ENCODE assay signal across 16 cellular contexts in genomic region chr5:154606675-154607321, GRCh38.
DNase-seq lines count a peak whose midpoint lies in the region; ATAC-seq and TF ChIP-seq lines count a peak whose summit lies in the region.
"Had no signal": no experiment of that assay in that cellular context is flagged by ENCODE, and none has a peak within 500 bp of the region (broad histone marks: within the 10 kb centered on the region; RNA-seq: fewer than 3 reads in every experiment).

No MANE protein-coding gene starts in this region.

- peak overlapping the region; percentile 81 for H4K8ac ChIP-seq in trophoblast cell (ENCODE audit: low read depth, low read length)

- no peak overlapping the region for H3K4me2 ChIP-seq in trophoblast cell (ENCODE audit: low read length)
- H3K4me2 ChIP-seq: BLaER1, GM23338 had no signal

- DNase-seq in cerebellar cortex (ENCODE audit: low spot score) (peak; percentile 16), left lung (no peak), trophoblast cell (peak; percentile 21 to 29), sciatic nerve (ENCODE audit: low spot score) (no peak), retina (no peak)
- DNase-seq: 8988T; CD4-positive, alpha-beta memory T cell; DMS153; DMS79; H9 had no signal

- H3K4ac ChIP-seq in trophoblast cell (ENCODE audit: low read depth, low read length), result peak overlapping the region; percentile 20

- peak overlapping the region; percentile 30 for H3K9ac ChIP-seq in HUES6 (ENCODE audit: low read length)
- peak overlapping the region; percentile 11 for H3K9ac ChIP-seq in trophoblast cell (ENCODE audit: low read length)
- H3K9ac ChIP-seq: BLaER1 had no signal

- peak overlapping the region; percentile 71 for H2BK12ac ChIP-seq in trophoblast cell (ENCODE audit: low read length)

- TF ChIP-seq CTCF in left lung (IDR thresholded peaks at IDR 0.05), result no peak

- H3K27ac ChIP-seq in HUES6 (ENCODE audit: low read depth, low read length) (peak overlapping the region; percentile 34; the same call in 1 of the 2 replicates), left lung (no peak overlapping the region), trophoblast cell (ENCODE audit: low read depth, low read length) (peak overlapping the region; percentile 97)
- H3K27ac ChIP-seq: BLaER1 had no signal

- H3K14ac ChIP-seq in trophoblast cell (ENCODE audit: low read length), result peak overlapping the region; percentile 54

- peaks cover 60% of the 10 kb centered on the region for H3K4me1 ChIP-seq in HUES6 (ENCODE audit: control insufficient read depth, insufficient read depth, low read length)
- peaks cover 13 to 15% of the 10 kb centered on the region in 2 donors for H3K4me1 ChIP-seq in left lung
- peaks cover 55 to 66% of the 10 kb centered on the region in 2 experiments for H3K4me1 ChIP-seq in trophoblast cell (ENCODE audit: control insufficient read depth in 1 of 2, insufficient read depth in 2 of 2, low read length in 2 of 2)

- H2AFZ ChIP-seq in trophoblast cell (ENCODE audit: insufficient read depth, low read length, poor library complexity), result peak overlapping the region; percentile 9
- H2AFZ ChIP-seq: GM23338 had no signal

- peak overlapping the region; percentile 90 for H4K91ac ChIP-seq in trophoblast cell (ENCODE audit: low read depth, low read length)

- no peaks in the 10 kb centered on the region for H3K36me3 ChIP-seq in HUES6 (ENCODE audit: control insufficient read depth, insufficient read depth, low read length)
- H3K36me3 ChIP-seq in left lung, result no peaks in the 10 kb centered on the region
- no peaks in the 10 kb centered on the region for H3K36me3 ChIP-seq in trophoblast cell (ENCODE audit: control insufficient read depth in 1 of 2, insufficient read depth in 2 of 2, low read length in 2 of 2)
- H3K36me3 ChIP-seq: BLaER1 had no signal

- H3K79me1 ChIP-seq in trophoblast cell (ENCODE audit: low read length), result peaks cover 77% of the 10 kb centered on the region

- peaks cover 41% of the 10 kb centered on the region for H3K27me3 ChIP-seq in HUES6 (ENCODE audit: control insufficient read depth, insufficient read depth, low read length)
- H3K27me3 ChIP-seq in left lung, result peaks cover 19 to 81% of the 10 kb centered on the region in 2 donors
- H3K27me3 ChIP-seq in trophoblast cell (ENCODE audit: insufficient read depth, low read length), result no peaks in the 10 kb centered on the region

- H3K18ac ChIP-seq in trophoblast cell (ENCODE audit: low read length), result peak overlapping the region; percentile 11

- H3K79me2 ChIP-seq in trophoblast cell (ENCODE audit: control insufficient read depth, insufficient read depth, low read length, poor library complexity), result peaks cover 18% of the 10 kb centered on the region

- peak; percentile 1 for ATAC-seq in left lung
- no peak for ATAC-seq in GM21360 (IDR thresholded peaks at IDR 0.05; ENCODE audit: unreplicated experiment)
- ATAC-seq in sciatic nerve, result no peak
- no peak for ATAC-seq in GM21576 (IDR thresholded peaks at IDR 0.05; ENCODE audit: unreplicated experiment)
- ATAC-seq: GM12878, GM23338 had no signal

- H2BK120ac ChIP-seq in trophoblast cell (ENCODE audit: insufficient read depth, low read length, poor library complexity), result peak overlapping the region; percentile 74

- H3K9me3 ChIP-seq in HUES6 (ENCODE audit: control insufficient read depth, insufficient read depth, low read depth, low read length), result no peaks in the 10 kb centered on the region
- H3K9me3 ChIP-seq in left lung, result no peaks in the 10 kb centered on the region
- H3K9me3 ChIP-seq in trophoblast cell (ENCODE audit: insufficient read depth, low read depth, low read length), result peaks cover 2% of the 10 kb centered on the region
- H3K9me3 ChIP-seq: BLaER1 had no signal

- H2AK5ac ChIP-seq in trophoblast cell (ENCODE audit: low read length), result peak overlapping the region; percentile 85

- H3K4me3 ChIP-seq in HUES6 (ENCODE audit: low read depth, low read length), result no peak overlapping the region
- no peak overlapping the region for H3K4me3 ChIP-seq in left lung
- no peak overlapping the region for H3K4me3 ChIP-seq in trophoblast cell (ENCODE audit: low read depth, low read length)
- H3K4me3 ChIP-seq: BLaER1, GM12878, GM23338 had no signal

- intact Hi-C loops in left lung (cut with DNase I), result loop anchor here in 1 of 2 donors (5.0 kb wide), 1 partner anchor 139 kb away; no protein-coding TSS in a partner anchor
- intact Hi-C loops in sciatic nerve (cut with DNase I), result no loop called here

- H3K23ac ChIP-seq in trophoblast cell (ENCODE audit: low read length), result no peak overlapping the region

- H4K12ac ChIP-seq in trophoblast cell (ENCODE audit: low read depth, low read length), result peak overlapping the region; percentile 31

- peak overlapping the region; percentile 86 for H2BK5ac ChIP-seq in trophoblast cell (ENCODE audit: low read depth, low read length, poor library complexity)

- WGBS in trophoblast cell (ENCODE audit: extremely low coverage, insufficient coverage, insufficient read length), result no CpG with 5 or more reads among the region's 5 CpGs

Comparison
In these comparisons a context has a peak if more than half of its experiments do, and no peak if none do; other contexts are left out.
1. H3K27ac ChIP-seq: peak in HUES6 (single experiment) and trophoblast cell (single experiment); none in left lung (0 of 2).
2. DNase-seq: peak in cerebellar cortex (single experiment) and trophoblast cell (2 of 2); none in left lung (0 of 2), sciatic nerve (single experiment) and retina (single experiment).